In the genomic region with DNA sequence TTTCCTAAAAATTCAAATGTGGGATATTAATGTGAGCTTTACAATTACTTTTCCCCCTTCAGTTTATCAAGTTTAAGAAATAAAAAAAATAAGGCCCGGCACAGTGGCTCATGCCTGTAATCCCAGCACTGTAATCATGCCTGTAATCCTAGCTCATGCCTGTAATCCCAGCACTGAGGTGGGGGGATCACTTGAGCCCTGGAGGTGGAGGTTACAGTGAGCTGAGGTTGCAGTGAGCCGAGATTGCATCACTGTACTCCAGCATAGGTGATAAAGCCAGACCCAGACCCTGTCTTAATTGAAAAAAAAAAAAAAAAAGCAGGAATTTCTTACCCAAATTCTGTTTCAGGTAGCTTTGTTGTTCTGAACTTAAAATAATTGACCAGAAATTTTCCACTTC, we compare ENCODE assay signal across 26 cellular contexts. TPM values are rescaled to one million over a fixed set of nuclear protein-coding genes. Genes with fewer than 3 reads are reported as not detected.
DNase-seq lines count a peak whose midpoint lies in the region; ATAC-seq, FAIRE-seq and TF ChIP-seq lines count a peak whose summit lies in the region.
"Had no signal": no experiment of that assay in that cellular context is flagged by ENCODE, and none has a peak within 500 bp of the region (broad histone marks: within the 10 kb centered on the region; RNA-seq: fewer than 3 reads in every experiment).

No MANE protein-coding gene starts in this region.

- H2AK5ac ChIP-seq in H1 (ENCODE audit: low read depth, low read length), result no peak overlapping the region

- H2AFZ ChIP-seq in H1 (ENCODE audit: low read length), result no peak overlapping the region

- H2BK12ac ChIP-seq in H1 (ENCODE audit: low read depth, low read length), result no peak overlapping the region

- H3K79me1 ChIP-seq in H1 (ENCODE audit: low read depth, low read length), result no peaks in the 10 kb centered on the region

- DNase-seq in NCI-H82 (lab: John Stamatoyannopoulos, UW) (peak; percentile 66), NCI-H82 treated with DMSO at 0.1 percent for 48 hours (lab: John Stamatoyannopoulos, UW; ENCODE audit: unreplicated experiment) (no peak), H1 (ENCODE audit: low read depth in 1 of 2, low spot score in 2 of 2) (no peak), GM19240 (ENCODE audit: insufficient read length, low spot score) (no peak)
- DNase-seq: AML-193; CD4-positive, alpha-beta memory T cell; CD4-positive, CD25-positive, alpha-beta regulatory T cell; CD8-positive, alpha-beta memory T cell; COR-L47; DMS 273 treated with DMSO at 0.1 percent for 48 hours; DMS153; DMS53; DMS79; DND-41; EL; GDM1 had no signal

- no peak overlapping the region for H3K4me2 ChIP-seq in H1 (ENCODE audit: insufficient read depth in 1 of 2, low read depth in 2 of 2, low read length in 2 of 2)
- H3K4me2 ChIP-seq: A549; BLaER1 treated with 17β-estradiol and CSF1 and Interleukin-3, amounts not matched to agents 10 nM and 100 nM had no signal

- H3K36me3 ChIP-seq in HEK293 (ENCODE audit: control insufficient read depth in 2 of 2, insufficient read depth in 1 of 2, low read length in 2 of 2) (no peaks in the 10 kb centered on the region), H1 (ENCODE audit: control insufficient read depth in 2 of 4, insufficient read depth in 4 of 4, low read length in 3 of 4) (no peaks in the 10 kb centered on the region)

- TF ChIP-seq POLR2A in H1 (IDR thresholded peaks at IDR 0.05; ENCODE audit: control extremely low read depth in 1 of 2, low read depth in 2 of 2, low read length in 2 of 2), result no peak

- TF ChIP-seq CTCF in HEK293 (tag by site-specific recombination; IDR thresholded peaks at IDR 0.05) (no peak), H1 (IDR thresholded peaks at IDR 0.05; ENCODE audit: control extremely low read depth in 1 of 3, insufficient read depth in 1 of 3, low read depth in 1 of 3, low read length in 3 of 3) (no peak)

- no peak overlapping the region for H2BK20ac ChIP-seq in H1 (ENCODE audit: low read length)

- no peak overlapping the region for H3K27ac ChIP-seq in HEK293 (ENCODE audit: extremely low read depth, low read depth, low read length)
- no peak overlapping the region for H3K27ac ChIP-seq in H1 (ENCODE audit: low read depth, low read length)
- H3K27ac ChIP-seq: 22Rv1; A549; BLaER1 treated with 17β-estradiol and CSF1 and Interleukin-3, amounts not matched to agents 10 nM and 100 nM; C4-2B had no signal

- no peaks in the 10 kb centered on the region for H4K20me1 ChIP-seq in H1 (replicated peaks in 1 of 2; ENCODE audit: control insufficient read depth in 1 of 2, insufficient read depth in 2 of 2, low read length in 2 of 2)

- no peak overlapping the region for H3K4ac ChIP-seq in H1 (replicated peaks; ENCODE audit: insufficient read length, low read depth, low read length)

- ATAC-seq in HG03469 (IDR thresholded peaks at IDR 0.05; ENCODE audit: unreplicated experiment) (no peak), HG03280 (IDR thresholded peaks at IDR 0.05; ENCODE audit: unreplicated experiment) (no peak)
- ATAC-seq: A549, GM12878 had no signal

- no peak overlapping the region for H4K8ac ChIP-seq in H1 (ENCODE audit: extremely low read depth, insufficient read depth, low read length)

- no peak overlapping the region for H4K5ac ChIP-seq in H1 (ENCODE audit: insufficient read length, low read depth, low read length)

- TF ChIP-seq RAD21 in H1 (IDR thresholded peaks at IDR 0.05 in 1 of 2, conservative IDR thresholded peaks at IDR 0.05 in 1 of 2; ENCODE audit: low read depth in 2 of 2, low read length in 2 of 2), result no peak

- no peaks in the 10 kb centered on the region for H3K27me3 ChIP-seq in H1 (replicated peaks in 1 of 4; ENCODE audit: control insufficient read depth in 3 of 4, extremely low read depth in 1 of 4, insufficient read depth in 3 of 4, low read length in 3 of 4)
- H3K27me3 ChIP-seq: BLaER1 treated with 17β-estradiol and CSF1 and Interleukin-3, amounts not matched to agents 10 nM and 100 nM had no signal

- H2BK15ac ChIP-seq in H1 (ENCODE audit: low read length), result no peak overlapping the region

- H3K9me3 ChIP-seq in HEK293 (ENCODE audit: control insufficient read depth, insufficient read depth, low read depth, low read length) (no peaks in the 10 kb centered on the region), H1 (ENCODE audit: insufficient read depth in 2 of 2, low read depth in 1 of 2, low read length in 1 of 2) (no peaks in the 10 kb centered on the region)
- H3K9me3 ChIP-seq: A549; BLaER1 treated with 17β-estradiol and CSF1 and Interleukin-3, amounts not matched to agents 10 nM and 100 nM had no signal

- no peak for FAIRE-seq in H1 (lab: Jason Lieb, UNC)
- FAIRE-seq: A549, GM12878, GM12892, GM18507 had no signal

- H3K18ac ChIP-seq in H1 (ENCODE audit: extremely low read depth, low read length), result no peak overlapping the region

- H3K79me2 ChIP-seq in H1 (ENCODE audit: control insufficient read depth in 1 of 2, insufficient read depth in 2 of 2, low read length in 2 of 2), result peaks cover 0 to 3% of the 10 kb centered on the region in 2 experiments; a peak in 1 of 4 replicates

- H3K9ac ChIP-seq in H1 (replicated peaks in 1 of 4; ENCODE audit: extremely low read depth in 1 of 4, low read depth in 3 of 4, low read length in 3 of 4), result no peak overlapping the region
- H3K9ac ChIP-seq: BLaER1 treated with 17β-estradiol and CSF1 and Interleukin-3, amounts not matched to agents 10 nM and 100 nM had no signal

- no peak overlapping the region for H3K23ac ChIP-seq in H1 (ENCODE audit: insufficient read length)

- H3K4me3 ChIP-seq in HEK293 (ENCODE audit: low read depth, low read length) (no peak overlapping the region), H1 (ENCODE audit: extremely low read depth in 1 of 4, insufficient read depth in 2 of 4, low read depth in 3 of 4, low read length in 4 of 4) (no peak overlapping the region)
- H3K4me3 ChIP-seq: A549; BLaER1 treated with 17β-estradiol and CSF1 and Interleukin-3, amounts not matched to agents 10 nM and 100 nM; GM12878 had no signal

- H2BK5ac ChIP-seq in H1 (ENCODE audit: low read depth, low read length), result no peak overlapping the region

- WGBS in H1 (ENCODE audit: extremely low coverage in 1 of 2, insufficient coverage in 1 of 2, insufficient read length in 1 of 2, insufficient replicate concordance in 2 of 2, low coverage in 1 of 2, low lambda C conversion rate in 2 of 2, missing lambda C conversion rate in 1 of 2), 2 experiments, result 91% methylated on average over 2 of the region's 2 CpGs; no CpG with 5 or more reads in 1 of the 2 experiments

- H3K4me1 ChIP-seq in HEK293 (ENCODE audit: control insufficient read depth, insufficient read depth, low read length) (no peaks in the 10 kb centered on the region), H1 (replicated peaks in 1 of 4; ENCODE audit: control insufficient read depth in 3 of 4, insufficient read depth in 4 of 4, low read length in 3 of 4) (no peaks in the 10 kb centered on the region)

- CTCF ChIA-PET in HEK293 (lab: Yijun Ruan, JAX) (interaction anchor here (0.9 kb wide), 1 partner anchor 17 kb away, joined by 3 read pairs; no protein-coding TSS in a partner anchor), H1 (lab: Charles Lee; ENCODE audit: partially characterized antibody) (interaction anchor here (0.6 to 1.5 kb wide), 3 partner anchors 28 to 137 kb away, joined by 3 to 4 read pairs (median 3); no protein-coding TSS in a partner anchor)

- no peak overlapping the region for H3K14ac ChIP-seq in H1 (ENCODE audit: insufficient read length)

- no peaks in the 10 kb centered on the region for H3K23me2 ChIP-seq in H1 (ENCODE audit: low read depth, low read length)

- H3K56ac ChIP-seq in H1 (replicated peaks; ENCODE audit: insufficient read length, low read depth, low read length), result no peak overlapping the region

- no peak overlapping the region for H4K91ac ChIP-seq in H1 (replicated peaks; ENCODE audit: insufficient read length, low read length)

- POLR2A ChIA-PET in HEK293 (lab: Yijun Ruan, JAX), result interaction anchor here (1.0 kb wide), 1 partner anchor 18 kb away, joined by 4 read pairs; the partner anchor contains the start of gene ATP6V1A
- POLR2A ChIA-PET in H1 (lab: Charles Lee; ENCODE audit: partially characterized antibody), result interaction anchor here (0.6 to 2.0 kb wide), 2 partner anchors 18 to 19 kb away, joined by 3 to 5 read pairs; partner anchors contain the start of genes ATP6V1A and NAA50

- TF ChIP-seq EP300 in H1 (IDR thresholded peaks at IDR 0.05; ENCODE audit: borderline replicate concordance in 1 of 2, low read depth in 2 of 2, low read length in 2 of 2), result no peak

- H2BK120ac ChIP-seq in H1 (replicated peaks; ENCODE audit: low read depth, low read length), result no peak overlapping the region

TF ChIP-seq in H1, 55 proteins besides CTCF, POLR2A, EP300 and RAD21 (continues in another document):
- TF ChIP-seq SRF (IDR thresholded peaks at IDR 0.05; ENCODE audit: low read depth, low read length), result no peak

RNA-seq across cellular contexts. Expression of gene ATP6V1A, which starts 17.9 kb away (rescaled TPM):
- 90.4 and 90.9 TPM in 2 replicates for total RNA-seq in H1 (2021; fragmentation: NEBNext Ultra II Directional; extraction: Animal tissue kit (Norgen Biotek cat#: 25700))
- polyA plus RNA-seq in H1 (2011; rRNA removed), result 9.7 and 15.4 TPM in 2 replicates
- polyA plus RNA-seq in H1 (2011; cell fraction: cytosol; rRNA removed), result 21.8 TPM
- polyA plus RNA-seq in H1 (2011; cell fraction: nucleus; rRNA removed), result 7.9 TPM
- 28.8 to 46.8 TPM (median 38.9 TPM) in 4 replicates for polyA plus RNA-seq in H1 (2012, experiment 1 of 2)
- polyA plus RNA-seq in H1 (2012, experiment 2 of 2), result 3.2 TPM
- polyA plus RNA-seq in H1 (2013, experiment 1 of 2), result 25.7 TPM
- polyA plus RNA-seq in H1 (2013, experiment 2 of 2), result 24.1 TPM
- 72.3 and 142 TPM in 2 replicates for polyA minus RNA-seq in H1 (2011; rRNA and poly(A)+ RNA removed)
- 27.6 TPM for polyA minus RNA-seq in H1 (2011; cell fraction: cytosol; rRNA and poly(A)+ RNA removed)
- polyA minus RNA-seq in H1 (2011; cell fraction: nucleus; rRNA and poly(A)+ RNA removed), result 17.5 TPM

RNA-seq across cellular contexts. Expression of gene NAA50, which starts 18.6 kb away (rescaled TPM):
- 224 and 231 TPM in 2 replicates for total RNA-seq in H1 (2021; fragmentation: NEBNext Ultra II Directional; extraction: Animal tissue kit (Norgen Biotek cat#: 25700))
- 46.6 and 68.4 TPM in 2 replicates for polyA plus RNA-seq in H1 (2011; rRNA removed)
- 80.8 TPM for polyA plus RNA-seq in H1 (2011; cell fraction: cytosol; rRNA removed)
- 105 TPM for polyA plus RNA-seq in H1 (2011; cell fraction: nucleus; rRNA removed)
- 111 to 190 TPM (median 143 TPM) in 4 replicates for polyA plus RNA-seq in H1 (2012, experiment 1 of 2)
- polyA plus RNA-seq in H1 (2012, experiment 2 of 2), result 12.6 TPM
- 113 TPM for polyA plus RNA-seq in H1 (2013, experiment 1 of 2)
- polyA plus RNA-seq in H1 (2013, experiment 2 of 2), result 119 TPM
- 70.1 and 106 TPM in 2 replicates for polyA minus RNA-seq in H1 (2011; rRNA and poly(A)+ RNA removed)
- 63.0 TPM for polyA minus RNA-seq in H1 (2011; cell fraction: cytosol; rRNA and poly(A)+ RNA removed)
- 116 TPM for polyA minus RNA-seq in H1 (2011; cell fraction: nucleus; rRNA and poly(A)+ RNA removed)
